9 cellular contexts compared by ENCODE assay signal in the genomic region with DNA sequence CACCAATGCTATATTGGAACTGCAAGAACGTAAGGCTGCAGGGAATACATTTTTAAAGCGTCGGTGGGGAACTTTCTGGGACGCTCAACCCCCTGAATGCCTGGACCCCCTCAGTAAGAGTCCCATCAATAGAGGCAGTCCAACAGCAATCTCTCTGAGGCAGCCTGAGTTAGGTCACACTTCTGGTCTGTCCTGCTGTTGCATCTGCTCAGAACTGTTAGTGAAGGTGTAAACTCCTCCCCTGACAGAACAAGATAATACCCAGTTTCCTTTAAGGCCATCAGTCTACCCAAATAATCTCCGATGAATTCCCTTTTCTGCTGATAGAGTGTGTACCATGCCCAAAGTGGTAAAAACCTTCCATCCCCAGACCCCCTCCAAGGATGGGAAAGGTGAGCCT. TPM values are rescaled to one million over a fixed set of nuclear protein-coding genes. Genes with fewer than 3 reads are reported as not detected.
DNase-seq lines count a peak whose midpoint lies in the region; ATAC-seq and TF ChIP-seq lines count a peak whose summit lies in the region.
"Had no signal": no experiment of that assay in that cellular context is flagged by ENCODE, and none has a peak within 500 bp of the region (broad histone marks: within the 10 kb centered on the region; RNA-seq: fewer than 3 reads in every experiment).

No MANE protein-coding gene starts in this region.

- H3K27ac ChIP-seq in DND-41 (ENCODE audit: low read length) (peak overlapping the region; percentile 80; the same call in 1 of the 2 replicates), OCI-LY1 (ENCODE audit: low read depth, low read length, poor library complexity, severe bottlenecking) (no peak overlapping the region), osteoblast (ENCODE audit: low read depth, low read length) (no peak overlapping the region)

- H3K9me3 ChIP-seq in DND-41 (ENCODE audit: insufficient read depth, low read length, severe bottlenecking) (no peaks in the 10 kb centered on the region), OCI-LY1 (ENCODE audit: low read length) (no peaks in the 10 kb centered on the region), endocrine pancreas (ENCODE audit: control insufficient read depth, low read length) (no peaks in the 10 kb centered on the region), osteoblast (ENCODE audit: low read depth, low read length) (no peaks in the 10 kb centered on the region)

- H2AFZ ChIP-seq in DND-41 (ENCODE audit: low read depth, low read length) (peak overlapping the region; percentile 77), OCI-LY1 (ENCODE audit: low read length) (no peak overlapping the region), osteoblast (ENCODE audit: low read length) (peak overlapping the region; percentile 100)

- peaks cover 31% of the 10 kb centered on the region for H3K4me1 ChIP-seq in DND-41 (ENCODE audit: insufficient read depth, low read length)
- peaks cover 22% of the 10 kb centered on the region for H3K4me1 ChIP-seq in OCI-LY1 (ENCODE audit: insufficient read depth, low read length, severe bottlenecking)
- H3K4me1 ChIP-seq in endocrine pancreas (ENCODE audit: control insufficient read depth, insufficient read depth, low read length), result peaks cover 3% of the 10 kb centered on the region
- H3K4me1 ChIP-seq in osteoblast (ENCODE audit: insufficient read depth, low read length), result peaks cover 7% of the 10 kb centered on the region

- peaks cover 8% of the 10 kb centered on the region for H3K36me3 ChIP-seq in DND-41 (ENCODE audit: insufficient read depth, low read length)
- peaks cover 6% of the 10 kb centered on the region; the same call in 1 of the 2 replicates for H3K36me3 ChIP-seq in OCI-LY1 (ENCODE audit: insufficient read depth, low read length)
- no peaks in the 10 kb centered on the region for H3K36me3 ChIP-seq in endocrine pancreas (ENCODE audit: control insufficient read depth, insufficient read depth, low read length)
- no peaks in the 10 kb centered on the region for H3K36me3 ChIP-seq in osteoblast (ENCODE audit: insufficient read depth, low read length)

- H3K27me3 ChIP-seq in DND-41 (ENCODE audit: insufficient read depth, low read length, poor library complexity) (no peaks in the 10 kb centered on the region), OCI-LY1 (ENCODE audit: insufficient read depth, low read length) (no peaks in the 10 kb centered on the region), endocrine pancreas (ENCODE audit: control insufficient read depth, insufficient read depth, low read length) (no peaks in the 10 kb centered on the region), osteoblast (ENCODE audit: insufficient read depth, low read length) (no peaks in the 10 kb centered on the region)

- H3K79me2 ChIP-seq in DND-41 (ENCODE audit: insufficient read depth, low read length), result peaks cover 47% of the 10 kb centered on the region
- peaks cover 34% of the 10 kb centered on the region for H3K79me2 ChIP-seq in OCI-LY1 (ENCODE audit: insufficient read depth, low read length)
- H3K79me2 ChIP-seq in osteoblast (ENCODE audit: insufficient read depth, low read length), result peaks cover 37% of the 10 kb centered on the region

- ATAC-seq in DND-41 (ENCODE audit: insufficient read depth, low read depth) (no peak), GM18511 (IDR thresholded peaks at IDR 0.05; ENCODE audit: unreplicated experiment) (no peak)

- no peaks in the 10 kb centered on the region for H3F3A ChIP-seq in OCI-LY1 (ENCODE audit: insufficient read depth, low read length)

- no peaks in the 10 kb centered on the region for H3K9me2 ChIP-seq in OCI-LY1 (ENCODE audit: low read depth, low read length)

- peak overlapping the region; percentile 84 for H3K9ac ChIP-seq in DND-41 (ENCODE audit: low read depth, low read length)
- H3K9ac ChIP-seq in OCI-LY1 (ENCODE audit: low read length), result peak overlapping the region; percentile 90
- no peak overlapping the region for H3K9ac ChIP-seq in endocrine pancreas (ENCODE audit: control insufficient read depth, insufficient read depth, low read length)

- no peak for TF ChIP-seq CTCF in DND-41 (IDR thresholded peaks at IDR 0.05; ENCODE audit: borderline replicate concordance, extremely low read depth, low read length, poor library complexity, severe bottlenecking)
- no peak for TF ChIP-seq CTCF in OCI-LY1 (IDR thresholded peaks at IDR 0.05; ENCODE audit: low read length)
- TF ChIP-seq CTCF in osteoblast (IDR thresholded peaks at IDR 0.05; ENCODE audit: extremely low read depth, low read depth, low read length), result no peak

- DNase-seq in DND-41 (no peak), osteoblast (ENCODE audit: insufficient read length, low spot score, missing footprints) (no peak), NOMO-1 treated with DMSO at 0.1 percent for 48 hours (lab: John Stamatoyannopoulos, UW; ENCODE audit: unreplicated experiment) (no peak), putamen (ENCODE audit: low spot score) (no peak), cortex of kidney (lab: John Stamatoyannopoulos, UW) (no peak)
- DNase-seq: activated naive CD4-positive, alpha-beta T cell treated with Interleukin-2 at 50 U/mL for 16 hours had no signal

- H3K4me3 ChIP-seq in DND-41 (ENCODE audit: low read depth in 1 of 2, low read length in 2 of 2), result peak overlapping the region; percentile 29 to 99
- H3K4me3 ChIP-seq in OCI-LY1 (ENCODE audit: low read depth, low read length, poor library complexity, severe bottlenecking), result peak overlapping the region; percentile 80
- H3K4me3 ChIP-seq in endocrine pancreas (ENCODE audit: control insufficient read depth, insufficient read depth, low read length), result peak overlapping the region; percentile 96
- peak overlapping the region; percentile 100 for H3K4me3 ChIP-seq in osteoblast (ENCODE audit: insufficient read depth, low read length)

- H4K20me1 ChIP-seq in DND-41 (ENCODE audit: insufficient read depth, low read length) (peaks cover under 1% of the 10 kb centered on the region; the same call in 1 of the 2 replicates), OCI-LY1 (ENCODE audit: insufficient read depth, low read length) (no peaks in the 10 kb centered on the region), osteoblast (ENCODE audit: insufficient read depth, low read length) (peaks cover 3% of the 10 kb centered on the region)

- H3K4me2 ChIP-seq in DND-41 (ENCODE audit: insufficient read depth, low read length) (peak overlapping the region; percentile 61), OCI-LY1 (ENCODE audit: low read length) (peak overlapping the region; percentile 92), osteoblast (ENCODE audit: insufficient read depth, low read length) (peak overlapping the region; percentile 100)

RNA-seq across cellular contexts. Expression of a gene that starts 1.1 kb away (rescaled TPM):
- total RNA-seq in osteoblast, result 19.2 and 20.3 TPM in 2 replicates
